ENCODE assay signal across 2 cellular contexts in the genomic region with DNA sequence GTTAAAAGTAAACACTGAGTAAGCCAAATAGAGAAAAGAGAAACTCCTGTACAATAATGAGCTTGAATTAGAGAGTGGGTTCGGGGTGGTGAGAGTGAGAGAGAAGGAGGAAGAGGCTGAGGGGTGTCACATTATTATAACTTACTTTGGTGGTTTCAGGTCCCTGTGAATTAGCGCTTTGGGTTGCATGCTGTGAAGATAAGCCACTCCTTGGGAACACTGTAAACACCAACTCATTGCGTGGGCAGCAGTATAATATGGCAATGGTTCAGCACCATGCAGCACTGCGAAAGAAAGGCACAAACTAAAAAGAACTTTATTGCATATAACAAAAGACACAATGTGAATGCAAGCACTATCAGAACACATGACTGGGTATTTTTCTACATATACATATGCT.
TF ChIP-seq lines count a peak whose summit lies in the region.

No MANE protein-coding gene starts in this region.

TF ChIP-seq in HEK293, 187 proteins besides CTCF, POLR2A, EP300 and RAD21 (continued from another document):
- peak; percentile 72 for TF ChIP-seq EGR2 (tag by site-specific recombination; IDR thresholded peaks at IDR 0.05; ENCODE audit: low read depth)
- TF ChIP-seq, protein P1, sequence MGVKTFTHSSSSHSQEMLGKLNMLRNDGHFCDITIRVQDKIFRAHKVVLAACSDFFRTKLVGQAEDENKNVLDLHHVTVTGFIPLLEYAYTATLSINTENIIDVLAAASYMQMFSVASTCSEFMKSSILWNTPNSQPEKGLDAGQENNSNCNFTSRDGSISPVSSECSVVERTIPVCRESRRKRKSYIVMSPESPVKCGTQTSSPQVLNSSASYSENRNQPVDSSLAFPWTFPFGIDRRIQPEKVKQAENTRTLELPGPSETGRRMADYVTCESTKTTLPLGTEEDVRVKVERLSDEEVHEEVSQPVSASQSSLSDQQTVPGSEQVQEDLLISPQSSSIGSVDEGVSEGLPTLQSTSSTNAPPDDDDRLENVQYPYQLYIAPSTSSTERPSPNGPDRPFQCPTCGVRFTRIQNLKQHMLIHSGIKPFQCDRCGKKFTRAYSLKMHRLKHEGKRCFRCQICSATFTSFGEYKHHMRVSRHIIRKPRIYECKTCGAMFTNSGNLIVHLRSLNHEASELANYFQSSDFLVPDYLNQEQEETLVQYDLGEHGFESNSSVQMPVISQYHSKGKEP (tag by site-specific recombination; IDR thresholded peaks at IDR 0.05), result 0 out of 2 replicates have a peak, but pooled peaks have one; percentile 36
- peak; percentile 35; the same call in 1 of the 2 replicates for TF ChIP-seq PRDM4 (tag by site-specific recombination; IDR thresholded peaks at IDR 0.05)

TF ChIP-seq in K562, 482 proteins besides CTCF, POLR2A, EP300 and RAD21 (continued from another document):
- TF ChIP-seq, protein P2, sequence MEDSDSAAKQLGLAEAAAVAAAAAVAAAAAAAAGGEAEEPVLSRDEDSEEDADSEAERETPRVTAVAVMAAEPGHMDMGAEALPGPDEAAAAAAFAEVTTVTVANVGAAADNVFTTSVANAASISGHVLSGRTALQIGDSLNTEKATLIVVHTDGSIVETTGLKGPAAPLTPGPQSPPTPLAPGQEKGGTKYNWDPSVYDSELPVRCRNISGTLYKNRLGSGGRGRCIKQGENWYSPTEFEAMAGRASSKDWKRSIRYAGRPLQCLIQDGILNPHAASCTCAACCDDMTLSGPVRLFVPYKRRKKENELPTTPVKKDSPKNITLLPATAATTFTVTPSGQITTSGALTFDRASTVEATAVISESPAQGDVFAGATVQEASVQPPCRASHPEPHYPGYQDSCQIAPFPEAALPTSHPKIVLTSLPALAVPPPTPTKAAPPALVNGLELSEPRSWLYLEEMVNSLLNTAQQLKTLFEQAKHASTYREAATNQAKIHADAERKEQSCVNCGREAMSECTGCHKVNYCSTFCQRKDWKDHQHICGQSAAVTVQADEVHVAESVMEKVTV (CRISPR knock-in tag; IDR thresholded peaks at IDR 0.05), result no peak
TF ChIP-seq in K562: peak in this region for 1.
